In the genomic region with DNA sequence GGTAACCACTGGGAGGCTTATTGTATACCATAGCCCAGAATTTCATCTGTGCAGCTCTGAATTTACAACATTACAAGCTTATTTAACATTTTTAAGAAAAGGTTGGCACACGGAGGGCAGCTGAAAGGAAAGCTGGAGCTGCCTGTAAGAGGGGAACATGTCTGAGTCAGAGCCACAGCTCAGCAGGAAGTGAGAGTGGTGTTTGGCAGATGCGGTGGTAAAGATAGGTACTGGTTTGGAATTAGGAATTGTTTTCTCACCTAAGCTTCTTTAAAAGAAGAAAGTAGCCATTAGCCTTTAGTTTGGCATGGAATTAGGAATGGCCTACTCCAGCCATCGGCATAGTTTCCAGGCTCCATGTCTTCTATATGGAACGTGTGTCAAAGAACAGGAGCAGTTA, we compare ENCODE assay signal across 13 cellular contexts.
"Had no signal": no experiment of that assay in that cellular context is flagged by ENCODE, and none has a peak within 500 bp of the region (broad histone marks: within the 10 kb centered on the region; RNA-seq: fewer than 3 reads in every experiment).

No MANE protein-coding gene starts in this region.

- DNase-seq: activated CD4-positive, alpha-beta T cell treated with anti-CD3 and anti-CD28 coated beads, Interleukin-2, amount 10 ng/mL, durations not matched to agents 7 days and 5 days; activated CD8-positive, alpha-beta memory T cell treated with anti-CD3 and anti-CD28 coated beads for 24 hours; activated naive CD4-positive, alpha-beta T cell treated with anti-CD3 and anti-CD28 coated beads, Interleukin-2, amount 10 ng/mL, durations not matched to agents 7 days and 5 days; left ventricle myocardium superior; naive B cell; right cardiac atrium; small intestine; T-helper 9 cell; thyroid gland had no signal

- H3K4me1 ChIP-seq: thyroid gland had no signal

- H3K27ac ChIP-seq: thyroid gland had no signal

- H3K9me3 ChIP-seq: thyroid gland had no signal

- FAIRE-seq: islet of Langerhans, small intestine, urothelium cell line had no signal

- H3K4me3 ChIP-seq: thyroid gland had no signal

- H3K27me3 ChIP-seq: thyroid gland had no signal

- ATAC-seq: esophagus mucosa, left ventricle myocardium superior, right cardiac atrium, WTC11 had no signal
